17 cellular contexts compared by ENCODE assay signal in the genomic region with DNA sequence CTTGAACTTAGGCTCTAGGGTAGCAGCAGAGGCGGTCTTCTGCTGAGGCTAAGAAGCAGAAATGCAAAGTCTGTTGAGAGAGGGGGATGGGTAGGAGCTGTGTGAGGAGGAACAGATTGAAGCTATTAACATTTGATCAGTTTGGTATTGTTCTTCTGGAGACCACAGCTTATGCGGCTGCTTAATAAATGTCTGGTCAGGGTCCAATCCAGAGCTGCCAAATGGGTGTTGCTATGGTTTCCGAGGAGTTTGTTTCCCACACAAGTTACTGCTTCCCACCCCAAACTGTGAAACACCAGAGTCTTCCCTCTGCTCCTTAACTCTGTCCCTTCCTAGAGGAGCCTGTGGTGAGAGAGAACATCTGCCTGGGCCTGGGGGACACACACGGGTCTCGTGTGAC.
"Had no signal": no experiment of that assay in that cellular context is flagged by ENCODE, and none has a peak within 500 bp of the region (broad histone marks: within the 10 kb centered on the region; RNA-seq: fewer than 3 reads in every experiment).

No MANE protein-coding gene starts in this region.

- H3K4me3 ChIP-seq: adrenal gland, body of pancreas, right lobe of liver, upper lobe of left lung had no signal

- H3K27ac ChIP-seq: adrenal gland, body of pancreas, right lobe of liver, upper lobe of left lung had no signal

- H3K4me1 ChIP-seq: body of pancreas, right lobe of liver had no signal

- ATAC-seq: body of pancreas; left ventricle myocardium superior; naive thymus-derived CD4-positive, alpha-beta T cell; right lobe of liver; T-helper 17 cell had no signal

- H3K9me3 ChIP-seq: adrenal gland, body of pancreas, right lobe of liver, upper lobe of left lung had no signal

- H3K36me3 ChIP-seq: adrenal gland, right lobe of liver, upper lobe of left lung had no signal

- FAIRE-seq: keratinocyte, TTC549 had no signal

- DNase-seq: activated CD4-positive, alpha-beta T cell treated with anti-CD3 and anti-CD28 coated beads, Interleukin-2, amount 50 U/mL, for 1 hour; activated CD4-positive, CD25-positive, alpha-beta regulatory T cell; activated naive CD4-positive, alpha-beta T cell treated with anti-CD3 and anti-CD28 coated beads, Interleukin-2, amount 50 U/mL, for 16 hours; adrenal gland; body of pancreas; cortex of kidney; effector memory CD4-positive, alpha-beta T cell; head of caudate nucleus; left ventricle myocardium superior; naive thymus-derived CD4-positive, alpha-beta T cell; right lobe of liver; stimulated activated CD4-positive, alpha-beta T cell treated with anti-CD3 and anti-CD28 coated beads, Interleukin-2, amount 100 ng/mL, for 24 hours; stimulated activated naive CD4-positive, alpha-beta T cell; T-helper 17 cell; upper lobe of left lung had no signal

- H3K27me3 ChIP-seq: adrenal gland, body of pancreas, right lobe of liver, upper lobe of left lung had no signal
